ENCODE assay signal across 1 cellular context in the genomic region with DNA sequence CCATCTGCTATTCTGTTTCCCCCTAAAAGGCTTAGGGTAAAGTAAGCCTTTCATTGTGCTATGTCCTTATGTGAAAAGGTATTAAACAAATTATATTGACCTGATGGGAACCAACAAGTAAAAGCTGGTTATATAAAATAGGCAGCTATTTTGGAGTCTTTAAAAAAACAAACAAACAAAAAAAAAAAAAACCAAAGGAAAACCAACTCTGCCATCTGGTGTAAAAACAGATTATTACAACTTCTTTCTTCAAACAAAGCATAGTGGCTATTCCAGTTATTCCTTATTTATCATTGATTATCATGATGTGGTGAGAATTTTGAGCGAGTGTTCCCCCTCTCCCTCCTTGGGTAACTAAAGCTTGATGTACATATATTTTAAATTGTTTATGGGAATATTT.
TF ChIP-seq lines count a peak whose summit lies in the region.

No MANE protein-coding gene starts in this region.

TF ChIP-seq in HepG2, 621 proteins besides CTCF, POLR2A, EP300 and RAD21 (continued from another document):
- TF ChIP-seq, protein P1, sequence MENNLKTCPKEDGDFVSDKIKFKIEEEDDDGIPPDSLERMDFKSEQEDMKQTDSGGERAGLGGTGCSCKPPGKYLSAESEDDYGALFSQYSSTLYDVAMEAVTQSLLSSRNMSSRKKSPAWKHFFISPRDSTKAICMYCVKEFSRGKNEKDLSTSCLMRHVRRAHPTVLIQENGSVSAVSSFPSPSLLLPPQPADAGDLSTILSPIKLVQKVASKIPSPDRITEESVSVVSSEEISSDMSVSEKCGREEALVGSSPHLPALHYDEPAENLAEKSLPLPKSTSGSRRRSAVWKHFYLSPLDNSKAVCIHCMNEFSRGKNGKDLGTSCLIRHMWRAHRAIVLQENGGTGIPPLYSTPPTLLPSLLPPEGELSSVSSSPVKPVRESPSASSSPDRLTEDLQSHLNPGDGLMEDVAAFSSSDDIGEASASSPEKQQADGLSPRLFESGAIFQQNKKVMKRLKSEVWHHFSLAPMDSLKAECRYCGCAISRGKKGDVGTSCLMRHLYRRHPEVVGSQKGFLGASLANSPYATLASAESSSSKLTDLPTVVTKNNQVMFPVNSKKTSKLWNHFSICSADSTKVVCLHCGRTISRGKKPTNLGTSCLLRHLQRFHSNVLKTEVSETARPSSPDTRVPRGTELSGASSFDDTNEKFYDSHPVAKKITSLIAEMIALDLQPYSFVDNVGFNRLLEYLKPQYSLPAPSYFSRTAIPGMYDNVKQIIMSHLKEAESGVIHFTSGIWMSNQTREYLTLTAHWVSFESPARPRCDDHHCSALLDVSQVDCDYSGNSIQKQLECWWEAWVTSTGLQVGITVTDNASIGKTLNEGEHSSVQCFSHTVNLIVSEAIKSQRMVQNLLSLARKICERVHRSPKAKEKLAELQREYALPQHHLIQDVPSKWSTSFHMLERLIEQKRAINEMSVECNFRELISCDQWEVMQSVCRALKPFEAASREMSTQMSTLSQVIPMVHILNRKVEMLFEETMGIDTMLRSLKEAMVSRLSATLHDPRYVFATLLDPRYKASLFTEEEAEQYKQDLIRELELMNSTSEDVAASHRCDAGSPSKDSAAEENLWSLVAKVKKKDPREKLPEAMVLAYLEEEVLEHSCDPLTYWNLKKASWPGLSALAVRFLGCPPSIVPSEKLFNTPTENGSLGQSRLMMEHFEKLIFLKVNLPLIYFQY (CRISPR knock-in tag; IDR thresholded peaks at IDR 0.05; ENCODE audit: borderline replicate concordance) = no peak
- TF ChIP-seq ZNF7 (CRISPR knock-in tag; IDR thresholded peaks at IDR 0.05) (no peak), STAG1 (CRISPR knock-in tag; IDR thresholded peaks at IDR 0.05) (peak; percentile 79), ZNF83 (CRISPR knock-in tag; IDR thresholded peaks at IDR 0.05; ENCODE audit: borderline replicate concordance) (no peak), ZNF589 (CRISPR knock-in tag; conservative IDR thresholded peaks at IDR 0.05) (no peak), TOPORS (CRISPR knock-in tag; IDR thresholded peaks at IDR 0.05) (no peak)
- TF ChIP-seq, protein P2, sequence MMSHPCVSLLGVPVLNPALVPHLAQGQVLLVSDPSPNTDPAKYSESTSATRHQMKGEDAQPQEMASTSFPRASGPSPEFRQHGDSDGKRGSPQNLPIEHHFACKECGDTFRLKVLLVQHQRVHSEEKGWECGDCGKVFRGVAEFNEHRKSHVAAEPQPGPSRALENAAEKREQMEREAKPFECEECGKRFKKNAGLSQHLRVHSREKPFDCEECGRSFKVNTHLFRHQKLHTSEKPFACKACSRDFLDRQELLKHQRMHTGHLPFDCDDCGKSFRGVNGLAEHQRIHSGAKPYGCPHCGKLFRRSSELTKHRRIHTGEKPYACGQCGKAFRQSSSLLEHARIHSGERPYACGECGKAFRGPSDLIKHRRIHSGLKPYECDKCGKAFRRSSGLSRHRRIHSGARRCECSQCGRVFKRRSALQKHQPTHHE (CRISPR knock-in tag; IDR thresholded peaks at IDR 0.05; ENCODE audit: borderline replicate concordance) = no peak
TF ChIP-seq in HepG2: peak in this region for 3.
